Comparison of ENCODE assay signal across 1 cellular context in genomic region chr9:129140397-129141065, GRCh38.
TF ChIP-seq lines count a peak whose summit lies in the region.

No MANE protein-coding gene starts in this region.

TF ChIP-seq in GM12878, 131 proteins besides CTCF, POLR2A, EP300 and RAD21 (continued from another document):
- TF ChIP-seq CEBPB (IDR thresholded peaks at IDR 0.05; ENCODE audit: borderline replicate concordance in 1 of 2, low read depth in 2 of 2, low read length in 2 of 2), result no peak
